Comparison of ENCODE assay signal across 11 cellular contexts in genomic region chr10:110268442-110268841, GRCh38. TPM values are rescaled to one million over a fixed set of nuclear protein-coding genes. Genes with fewer than 3 reads are reported as not detected.
A peak's percentile ranks its signal among the peaks of the same experiment; 100 is the strongest.
DNase-seq lines count a peak whose midpoint lies in the region; ATAC-seq and TF ChIP-seq lines count a peak whose summit lies in the region.
"Had no signal": no experiment of that assay in that cellular context is flagged by ENCODE, and none has a peak within 500 bp of the region (broad histone marks: within the 10 kb centered on the region; RNA-seq: fewer than 3 reads in every experiment).

No MANE protein-coding gene starts in this region.

- no peaks in the 10 kb centered on the region for H3K27me3 Mint-ChIP-seq in CD4-positive, alpha-beta T cell

- peaks cover 45% of the 10 kb centered on the region for H3K4me1 Mint-ChIP-seq in CD4-positive, alpha-beta T cell (ENCODE audit: low read depth)

- H3K9me3 Mint-ChIP-seq in CD4-positive, alpha-beta T cell, result no peaks in the 10 kb centered on the region

- H3K4me1 ChIP-seq in body of pancreas, result peaks cover 42% of the 10 kb centered on the region

- intact Hi-C loops in CD4-positive, alpha-beta T cell (cut with DNase I, micrococcal nuclease), result no loop called here
- intact Hi-C loops in body of pancreas (cut with DNase I) (no loop called here), posterior vena cava (cut with DNase I) (no loop called here)

- H3K36me3 ChIP-seq in body of pancreas (replicated peaks in 1 of 2; ENCODE audit: insufficient read depth in 1 of 2, low read depth in 2 of 2), result no peaks in the 10 kb centered on the region

- no peaks in the 10 kb centered on the region for H3K27me3 ChIP-seq in CD4-positive, alpha-beta T cell (ENCODE audit: control insufficient read depth, insufficient read depth, low read length)
- H3K27me3 ChIP-seq in body of pancreas, result no peaks in the 10 kb centered on the region

- H3K9me3 ChIP-seq in CD4-positive, alpha-beta T cell (ENCODE audit: control insufficient read depth, low read length), result no peaks in the 10 kb centered on the region
- H3K9me3 ChIP-seq in body of pancreas, result no peaks in the 10 kb centered on the region

- no peaks in the 10 kb centered on the region for H3K36me3 Mint-ChIP-seq in CD4-positive, alpha-beta T cell (ENCODE audit: low read depth)

- TF ChIP-seq CTCF in CD4-positive, alpha-beta T cell (IDR thresholded peaks at IDR 0.05), result no peak
- TF ChIP-seq CTCF in body of pancreas (IDR thresholded peaks at IDR 0.05) (no peak), GM20000 (IDR thresholded peaks at IDR 0.05; ENCODE audit: extremely low read depth, missing control alignments) (no peak)

- H3K27ac Mint-ChIP-seq in CD4-positive, alpha-beta T cell, result peak overlapping the region; percentile 48

- POLR2A ChIA-PET in CD4-positive, alpha-beta T cell (lab: Charles Lee), result no interaction called here

- no peak overlapping the region for H3K4me3 Mint-ChIP-seq in CD4-positive, alpha-beta T cell

- H3K27ac ChIP-seq in CD4-positive, alpha-beta T cell (ENCODE audit: low read depth, low read length), result no peak overlapping the region
- peak overlapping the region; percentile 76 to 92 (median 88) for H3K27ac ChIP-seq in body of pancreas
- H3K27ac ChIP-seq: epithelial cell of prostate had no signal

- no peak overlapping the region for H3K4me3 ChIP-seq in body of pancreas

- DNase-seq in CD4-positive, alpha-beta T cell, result no peak
- DNase-seq in body of pancreas (peak; percentile 21 to 73 (median 28)), midbrain (lab: John Stamatoyannopoulos, UW) (peak; percentile 15), hypothalamus (lab: John Stamatoyannopoulos, UW) (no peak), posterior vena cava (ENCODE audit: low spot score) (no peak), GM20000 (ENCODE audit: low spot score) (no peak), SHP77 treated with DMSO at 0.1 percent for 48 hours (lab: John Stamatoyannopoulos, UW) (no peak)
- DNase-seq: NCI-H187 treated with DMSO at 0.1 percent for 48 hours had no signal

- ATAC-seq in CD4-positive, alpha-beta T cell (ENCODE audit: poor library complexity), result no peak
- ATAC-seq in GM21423 (IDR thresholded peaks at IDR 0.05; ENCODE audit: unreplicated experiment), result peak; percentile 40
- peak; percentile 43 for ATAC-seq in body of pancreas
- ATAC-seq: Panc1 had no signal

- no peak for TF ChIP-seq POLR2A in body of pancreas (IDR thresholded peaks at IDR 0.05)

- CTCF ChIA-PET in CD4-positive, alpha-beta T cell (lab: Charles Lee), result no interaction called here

RNA-seq across cellular contexts. Expression of gene SMNDC1, which starts 36.3 kb away (rescaled TPM):
- 10 to 100 TPM; 40.2 to 48.1 TPM for total RNA-seq in CD4-positive, alpha-beta T cell
- total RNA-seq in body of pancreas (1 to 10 TPM; 7.5 to 7.6 TPM), posterior vena cava (10 to 100 TPM; 26.4 to 28.1 TPM)

Comparison
In these comparisons a context has a peak if more than half of its experiments do, and no peak if none do; other contexts are left out.
1. DNase-seq: peak in body of pancreas (4 of 4) and midbrain (single experiment); none in CD4-positive, alpha-beta T cell (0 of 10), hypothalamus (0 of 51), posterior vena cava (single experiment), GM20000 (single experiment) and SHP77 treated with DMSO at 0.1 percent for 48 hours (single experiment).